In the genomic region with DNA sequence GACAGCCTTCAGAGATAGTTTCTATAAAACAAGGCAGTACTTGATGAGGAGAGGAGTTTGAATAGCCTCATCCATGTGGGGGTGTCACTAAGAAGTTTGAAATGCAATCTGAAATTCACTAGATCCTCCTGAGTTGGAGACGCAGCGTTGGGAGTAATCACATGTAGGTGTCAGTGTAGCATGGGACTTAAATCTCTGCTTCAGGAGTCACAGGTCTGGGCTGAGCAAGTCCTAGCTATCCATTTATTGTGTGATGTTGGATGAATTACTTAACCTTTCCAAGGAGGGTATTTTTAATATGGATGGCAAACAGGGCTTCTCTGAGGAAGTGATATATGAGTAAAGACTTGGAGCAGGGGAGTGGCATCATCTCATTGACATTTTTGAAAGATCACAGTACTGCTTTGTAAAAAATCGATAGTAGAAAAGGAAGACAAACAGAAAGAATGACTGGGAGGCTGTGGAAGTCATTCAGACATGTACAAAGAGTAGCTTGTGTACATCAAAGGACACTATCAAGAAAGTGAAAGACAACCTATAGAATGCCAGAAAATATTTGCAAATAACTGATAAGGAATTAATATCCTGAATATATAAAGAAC, we compare ENCODE assay signal across 1 cellular context.
TF ChIP-seq lines count a peak whose summit lies in the region.

No MANE protein-coding gene starts in this region.

TF ChIP-seq in HepG2, 621 proteins besides CTCF, POLR2A, EP300 and RAD21 (continued from another document):
- TF ChIP-seq, protein P1, sequence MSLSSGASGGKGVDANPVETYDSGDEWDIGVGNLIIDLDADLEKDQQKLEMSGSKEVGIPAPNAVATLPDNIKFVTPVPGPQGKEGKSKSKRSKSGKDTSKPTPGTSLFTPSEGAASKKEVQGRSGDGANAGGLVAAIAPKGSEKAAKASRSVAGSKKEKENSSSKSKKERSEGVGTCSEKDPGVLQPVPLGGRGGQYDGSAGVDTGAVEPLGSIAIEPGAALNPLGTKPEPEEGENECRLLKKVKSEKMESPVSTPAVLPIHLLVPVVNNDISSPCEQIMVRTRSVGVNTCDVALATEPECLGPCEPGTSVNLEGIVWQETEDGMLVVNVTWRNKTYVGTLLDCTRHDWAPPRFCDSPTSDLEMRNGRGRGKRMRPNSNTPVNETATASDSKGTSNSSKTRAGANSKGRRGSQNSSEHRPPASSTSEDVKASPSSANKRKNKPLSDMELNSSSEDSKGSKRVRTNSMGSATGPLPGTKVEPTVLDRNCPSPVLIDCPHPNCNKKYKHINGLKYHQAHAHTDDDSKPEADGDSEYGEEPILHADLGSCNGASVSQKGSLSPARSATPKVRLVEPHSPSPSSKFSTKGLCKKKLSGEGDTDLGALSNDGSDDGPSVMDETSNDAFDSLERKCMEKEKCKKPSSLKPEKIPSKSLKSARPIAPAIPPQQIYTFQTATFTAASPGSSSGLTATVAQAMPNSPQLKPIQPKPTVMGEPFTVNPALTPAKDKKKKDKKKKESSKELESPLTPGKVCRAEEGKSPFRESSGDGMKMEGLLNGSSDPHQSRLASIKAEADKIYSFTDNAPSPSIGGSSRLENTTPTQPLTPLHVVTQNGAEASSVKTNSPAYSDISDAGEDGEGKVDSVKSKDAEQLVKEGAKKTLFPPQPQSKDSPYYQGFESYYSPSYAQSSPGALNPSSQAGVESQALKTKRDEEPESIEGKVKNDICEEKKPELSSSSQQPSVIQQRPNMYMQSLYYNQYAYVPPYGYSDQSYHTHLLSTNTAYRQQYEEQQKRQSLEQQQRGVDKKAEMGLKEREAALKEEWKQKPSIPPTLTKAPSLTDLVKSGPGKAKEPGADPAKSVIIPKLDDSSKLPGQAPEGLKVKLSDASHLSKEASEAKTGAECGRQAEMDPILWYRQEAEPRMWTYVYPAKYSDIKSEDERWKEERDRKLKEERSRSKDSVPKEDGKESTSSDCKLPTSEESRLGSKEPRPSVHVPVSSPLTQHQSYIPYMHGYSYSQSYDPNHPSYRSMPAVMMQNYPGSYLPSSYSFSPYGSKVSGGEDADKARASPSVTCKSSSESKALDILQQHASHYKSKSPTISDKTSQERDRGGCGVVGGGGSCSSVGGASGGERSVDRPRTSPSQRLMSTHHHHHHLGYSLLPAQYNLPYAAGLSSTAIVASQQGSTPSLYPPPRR (CRISPR knock-in tag; IDR thresholded peaks at IDR 0.05; ENCODE audit: borderline replicate concordance) = peak; percentile 73; the same call in 1 of the 2 replicates
- TF ChIP-seq SP5 (CRISPR knock-in tag; IDR thresholded peaks at IDR 0.05; ENCODE audit: borderline replicate concordance, low read depth) = peak; percentile 48; the same call in 1 of the 2 replicates
- TF ChIP-seq TEAD3 (CRISPR knock-in tag; optimal IDR thresholded peaks at IDR 0.05; ENCODE audit: borderline replicate concordance) = peak; percentile 24
- no peak for TF ChIP-seq REXO4 (CRISPR knock-in tag; IDR thresholded peaks at IDR 0.05; ENCODE audit: borderline replicate concordance)
- no peak for TF ChIP-seq ZNF629 (CRISPR knock-in tag; conservative IDR thresholded peaks at IDR 0.05)
- no peak for TF ChIP-seq BHLHE40 (IDR thresholded peaks at IDR 0.05; ENCODE audit: low read length)
- 0 out of 2 replicates have a peak, but pooled peaks have one; percentile 86 for TF ChIP-seq MBD4 (IDR thresholded peaks at IDR 0.05; ENCODE audit: borderline replicate concordance, low read length)
- TF ChIP-seq, protein P2, sequence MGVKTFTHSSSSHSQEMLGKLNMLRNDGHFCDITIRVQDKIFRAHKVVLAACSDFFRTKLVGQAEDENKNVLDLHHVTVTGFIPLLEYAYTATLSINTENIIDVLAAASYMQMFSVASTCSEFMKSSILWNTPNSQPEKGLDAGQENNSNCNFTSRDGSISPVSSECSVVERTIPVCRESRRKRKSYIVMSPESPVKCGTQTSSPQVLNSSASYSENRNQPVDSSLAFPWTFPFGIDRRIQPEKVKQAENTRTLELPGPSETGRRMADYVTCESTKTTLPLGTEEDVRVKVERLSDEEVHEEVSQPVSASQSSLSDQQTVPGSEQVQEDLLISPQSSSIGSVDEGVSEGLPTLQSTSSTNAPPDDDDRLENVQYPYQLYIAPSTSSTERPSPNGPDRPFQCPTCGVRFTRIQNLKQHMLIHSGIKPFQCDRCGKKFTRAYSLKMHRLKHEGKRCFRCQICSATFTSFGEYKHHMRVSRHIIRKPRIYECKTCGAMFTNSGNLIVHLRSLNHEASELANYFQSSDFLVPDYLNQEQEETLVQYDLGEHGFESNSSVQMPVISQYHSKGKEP (CRISPR knock-in tag; IDR thresholded peaks at IDR 0.05) = no peak
- TF ChIP-seq ELF3 (CRISPR knock-in tag; IDR thresholded peaks at IDR 0.05) = peak; percentile 45; the same call in 1 of the 2 replicates
- TF ChIP-seq, protein P3, sequence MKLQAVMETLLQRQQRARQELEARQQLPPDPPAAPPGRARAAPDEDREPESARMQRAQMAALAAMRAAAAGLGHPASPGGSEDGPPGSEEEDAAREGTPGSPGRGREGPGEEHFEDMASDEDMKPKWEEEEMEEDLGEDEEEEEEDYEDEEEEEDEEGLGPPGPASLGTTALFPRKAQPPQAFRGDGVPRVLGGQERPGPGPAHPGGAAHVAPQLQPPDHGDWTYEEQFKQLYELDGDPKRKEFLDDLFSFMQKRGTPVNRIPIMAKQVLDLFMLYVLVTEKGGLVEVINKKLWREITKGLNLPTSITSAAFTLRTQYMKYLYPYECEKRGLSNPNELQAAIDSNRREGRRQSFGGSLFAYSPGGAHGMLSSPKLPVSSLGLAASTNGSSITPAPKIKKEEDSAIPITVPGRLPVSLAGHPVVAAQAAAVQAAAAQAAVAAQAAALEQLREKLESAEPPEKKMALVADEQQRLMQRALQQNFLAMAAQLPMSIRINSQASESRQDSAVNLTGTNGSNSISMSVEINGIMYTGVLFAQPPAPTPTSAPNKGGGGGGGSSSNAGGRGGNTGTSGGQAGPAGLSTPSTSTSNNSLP (IDR thresholded peaks at IDR 0.05; ENCODE audit: low read depth, low read length) = 0 out of 2 replicates have a peak, but pooled peaks have one; percentile 41
- no peak for TF ChIP-seq ZNF839 (CRISPR knock-in tag; IDR thresholded peaks at IDR 0.05; ENCODE audit: borderline replicate concordance)
- TF ChIP-seq, protein P4, sequence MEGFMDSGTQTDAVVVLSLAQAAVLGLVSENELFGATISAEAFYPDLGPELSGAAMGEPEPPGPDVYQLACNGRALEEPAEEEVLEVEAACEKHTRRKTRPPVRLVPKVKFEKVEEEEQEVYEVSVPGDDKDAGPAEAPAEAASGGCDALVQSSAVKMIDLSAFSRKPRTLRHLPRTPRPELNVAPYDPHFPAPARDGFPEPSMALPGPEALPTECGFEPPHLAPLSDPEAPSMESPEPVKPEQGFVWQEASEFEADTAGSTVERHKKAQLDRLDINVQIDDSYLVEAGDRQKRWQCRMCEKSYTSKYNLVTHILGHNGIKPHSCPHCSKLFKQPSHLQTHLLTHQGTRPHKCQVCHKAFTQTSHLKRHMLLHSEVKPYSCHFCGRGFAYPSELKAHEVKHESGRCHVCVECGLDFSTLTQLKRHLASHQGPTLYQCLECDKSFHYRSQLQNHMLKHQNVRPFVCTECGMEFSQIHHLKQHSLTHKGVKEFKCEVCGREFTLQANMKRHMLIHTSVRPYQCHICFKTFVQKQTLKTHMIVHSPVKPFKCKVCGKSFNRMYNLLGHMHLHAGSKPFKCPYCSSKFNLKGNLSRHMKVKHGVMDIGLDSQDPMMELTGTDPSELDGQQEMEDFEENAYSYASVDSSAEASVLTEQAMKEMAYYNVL (CRISPR knock-in tag; IDR thresholded peaks at IDR 0.05; ENCODE audit: borderline replicate concordance) = peak; percentile 57; the same call in 1 of the 2 replicates
- TF ChIP-seq SOX6 (IDR thresholded peaks at IDR 0.05) = no peak
- peak; percentile 72 for TF ChIP-seq SOX6 (CRISPR knock-in tag; IDR thresholded peaks at IDR 0.05)
- TF ChIP-seq, protein P5, sequence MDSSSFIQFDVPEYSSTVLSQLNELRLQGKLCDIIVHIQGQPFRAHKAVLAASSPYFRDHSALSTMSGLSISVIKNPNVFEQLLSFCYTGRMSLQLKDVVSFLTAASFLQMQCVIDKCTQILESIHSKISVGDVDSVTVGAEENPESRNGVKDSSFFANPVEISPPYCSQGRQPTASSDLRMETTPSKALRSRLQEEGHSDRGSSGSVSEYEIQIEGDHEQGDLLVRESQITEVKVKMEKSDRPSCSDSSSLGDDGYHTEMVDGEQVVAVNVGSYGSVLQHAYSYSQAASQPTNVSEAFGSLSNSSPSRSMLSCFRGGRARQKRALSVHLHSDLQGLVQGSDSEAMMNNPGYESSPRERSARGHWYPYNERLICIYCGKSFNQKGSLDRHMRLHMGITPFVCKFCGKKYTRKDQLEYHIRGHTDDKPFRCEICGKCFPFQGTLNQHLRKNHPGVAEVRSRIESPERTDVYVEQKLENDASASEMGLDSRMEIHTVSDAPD (CRISPR knock-in tag; IDR thresholded peaks at IDR 0.05) = 0 out of 2 replicates have a peak, but pooled peaks have one; percentile 28
- peak; percentile 85 for TF ChIP-seq NCOA2 (CRISPR knock-in tag; IDR thresholded peaks at IDR 0.05)
- TF ChIP-seq, protein P6, sequence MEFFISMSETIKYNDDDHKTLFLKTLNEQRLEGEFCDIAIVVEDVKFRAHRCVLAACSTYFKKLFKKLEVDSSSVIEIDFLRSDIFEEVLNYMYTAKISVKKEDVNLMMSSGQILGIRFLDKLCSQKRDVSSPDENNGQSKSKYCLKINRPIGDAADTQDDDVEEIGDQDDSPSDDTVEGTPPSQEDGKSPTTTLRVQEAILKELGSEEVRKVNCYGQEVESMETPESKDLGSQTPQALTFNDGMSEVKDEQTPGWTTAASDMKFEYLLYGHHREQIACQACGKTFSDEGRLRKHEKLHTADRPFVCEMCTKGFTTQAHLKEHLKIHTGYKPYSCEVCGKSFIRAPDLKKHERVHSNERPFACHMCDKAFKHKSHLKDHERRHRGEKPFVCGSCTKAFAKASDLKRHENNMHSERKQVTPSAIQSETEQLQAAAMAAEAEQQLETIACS (CRISPR knock-in tag; IDR thresholded peaks at IDR 0.05) = no peak
- TF ChIP-seq, protein P7, sequence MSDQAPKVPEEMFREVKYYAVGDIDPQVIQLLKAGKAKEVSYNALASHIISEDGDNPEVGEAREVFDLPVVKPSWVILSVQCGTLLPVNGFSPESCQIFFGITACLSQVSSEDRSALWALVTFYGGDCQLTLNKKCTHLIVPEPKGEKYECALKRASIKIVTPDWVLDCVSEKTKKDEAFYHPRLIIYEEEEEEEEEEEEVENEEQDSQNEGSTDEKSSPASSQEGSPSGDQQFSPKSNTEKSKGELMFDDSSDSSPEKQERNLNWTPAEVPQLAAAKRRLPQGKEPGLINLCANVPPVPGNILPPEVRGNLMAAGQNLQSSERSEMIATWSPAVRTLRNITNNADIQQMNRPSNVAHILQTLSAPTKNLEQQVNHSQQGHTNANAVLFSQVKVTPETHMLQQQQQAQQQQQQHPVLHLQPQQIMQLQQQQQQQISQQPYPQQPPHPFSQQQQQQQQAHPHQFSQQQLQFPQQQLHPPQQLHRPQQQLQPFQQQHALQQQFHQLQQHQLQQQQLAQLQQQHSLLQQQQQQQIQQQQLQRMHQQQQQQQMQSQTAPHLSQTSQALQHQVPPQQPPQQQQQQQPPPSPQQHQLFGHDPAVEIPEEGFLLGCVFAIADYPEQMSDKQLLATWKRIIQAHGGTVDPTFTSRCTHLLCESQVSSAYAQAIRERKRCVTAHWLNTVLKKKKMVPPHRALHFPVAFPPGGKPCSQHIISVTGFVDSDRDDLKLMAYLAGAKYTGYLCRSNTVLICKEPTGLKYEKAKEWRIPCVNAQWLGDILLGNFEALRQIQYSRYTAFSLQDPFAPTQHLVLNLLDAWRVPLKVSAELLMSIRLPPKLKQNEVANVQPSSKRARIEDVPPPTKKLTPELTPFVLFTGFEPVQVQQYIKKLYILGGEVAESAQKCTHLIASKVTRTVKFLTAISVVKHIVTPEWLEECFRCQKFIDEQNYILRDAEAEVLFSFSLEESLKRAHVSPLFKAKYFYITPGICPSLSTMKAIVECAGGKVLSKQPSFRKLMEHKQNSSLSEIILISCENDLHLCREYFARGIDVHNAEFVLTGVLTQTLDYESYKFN (CRISPR knock-in tag; conservative IDR thresholded peaks at IDR 0.05) = peak; percentile 68
- no peak for TF ChIP-seq ZNF720 (CRISPR knock-in tag; IDR thresholded peaks at IDR 0.05)
- 0 out of 2 replicates have a peak, but pooled peaks have one; percentile 14 for TF ChIP-seq ATF1 (CRISPR knock-in tag; IDR thresholded peaks at IDR 0.05)
- TF ChIP-seq RARA (CRISPR knock-in tag; IDR thresholded peaks at IDR 0.05) = peak; percentile 44; the same call in 1 of the 2 replicates
- TF ChIP-seq HMG20B (CRISPR knock-in tag; conservative IDR thresholded peaks at IDR 0.05) = 0 out of 2 replicates have a peak, but pooled peaks have one; percentile 28
- no peak for TF ChIP-seq SNAPC2 (CRISPR knock-in tag; IDR thresholded peaks at IDR 0.05)
- TF ChIP-seq FLYWCH1 (CRISPR knock-in tag; IDR thresholded peaks at IDR 0.05) = no peak
- TF ChIP-seq, protein P8, sequence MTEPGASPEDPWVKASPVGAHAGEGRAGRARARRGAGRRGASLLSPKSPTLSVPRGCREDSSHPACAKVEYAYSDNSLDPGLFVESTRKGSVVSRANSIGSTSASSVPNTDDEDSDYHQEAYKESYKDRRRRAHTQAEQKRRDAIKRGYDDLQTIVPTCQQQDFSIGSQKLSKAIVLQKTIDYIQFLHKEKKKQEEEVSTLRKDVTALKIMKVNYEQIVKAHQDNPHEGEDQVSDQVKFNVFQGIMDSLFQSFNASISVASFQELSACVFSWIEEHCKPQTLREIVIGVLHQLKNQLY (CRISPR knock-in tag; IDR thresholded peaks at IDR 0.05) = 0 out of 2 replicates have a peak, but pooled peaks have one; percentile 25
- TF ChIP-seq SMAD3 (CRISPR knock-in tag; IDR thresholded peaks at IDR 0.05) = 0 out of 2 replicates have a peak, but pooled peaks have one; percentile 56
- no peak for TF ChIP-seq MED8 (CRISPR knock-in tag; IDR thresholded peaks at IDR 0.05; ENCODE audit: insufficient replicate concordance)
- TF ChIP-seq ONECUT2 (CRISPR knock-in tag; IDR thresholded peaks at IDR 0.05) = peak; percentile 99
- no peak for TF ChIP-seq HMGA1 (CRISPR knock-in tag; conservative IDR thresholded peaks at IDR 0.05)
- TF ChIP-seq FOXK1 (CRISPR knock-in tag; IDR thresholded peaks at IDR 0.05; ENCODE audit: borderline replicate concordance, low read depth) = peak; percentile 10; the same call in 1 of the 2 replicates
- no peak for TF ChIP-seq FOXP1 (IDR thresholded peaks at IDR 0.05)
- peak; percentile 80; the same call in 1 of the 2 replicates for TF ChIP-seq FOXP1 (CRISPR knock-in tag; IDR thresholded peaks at IDR 0.05)
- TF ChIP-seq, protein P9, sequence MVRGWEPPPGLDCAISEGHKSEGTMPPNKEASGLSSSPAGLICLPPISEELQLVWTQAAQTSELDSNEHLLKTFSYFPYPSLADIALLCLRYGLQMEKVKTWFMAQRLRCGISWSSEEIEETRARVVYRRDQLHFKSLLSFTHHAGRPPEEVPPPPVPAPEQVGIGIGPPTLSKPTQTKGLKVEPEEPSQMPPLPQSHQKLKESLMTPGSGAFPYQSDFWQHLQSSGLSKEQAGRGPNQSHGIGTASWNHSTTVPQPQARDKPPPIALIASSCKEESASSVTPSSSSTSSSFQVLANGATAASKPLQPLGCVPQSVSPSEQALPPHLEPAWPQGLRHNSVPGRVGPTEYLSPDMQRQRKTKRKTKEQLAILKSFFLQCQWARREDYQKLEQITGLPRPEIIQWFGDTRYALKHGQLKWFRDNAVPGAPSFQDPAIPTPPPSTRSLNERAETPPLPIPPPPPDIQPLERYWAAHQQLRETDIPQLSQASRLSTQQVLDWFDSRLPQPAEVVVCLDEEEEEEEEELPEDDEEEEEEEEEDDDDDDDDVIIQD (CRISPR knock-in tag; IDR thresholded peaks at IDR 0.05; ENCODE audit: low read depth) = no peak
TF ChIP-seq in HepG2: peak in this region for 62.
